9 cellular contexts compared by ENCODE assay signal in the genomic region with DNA sequence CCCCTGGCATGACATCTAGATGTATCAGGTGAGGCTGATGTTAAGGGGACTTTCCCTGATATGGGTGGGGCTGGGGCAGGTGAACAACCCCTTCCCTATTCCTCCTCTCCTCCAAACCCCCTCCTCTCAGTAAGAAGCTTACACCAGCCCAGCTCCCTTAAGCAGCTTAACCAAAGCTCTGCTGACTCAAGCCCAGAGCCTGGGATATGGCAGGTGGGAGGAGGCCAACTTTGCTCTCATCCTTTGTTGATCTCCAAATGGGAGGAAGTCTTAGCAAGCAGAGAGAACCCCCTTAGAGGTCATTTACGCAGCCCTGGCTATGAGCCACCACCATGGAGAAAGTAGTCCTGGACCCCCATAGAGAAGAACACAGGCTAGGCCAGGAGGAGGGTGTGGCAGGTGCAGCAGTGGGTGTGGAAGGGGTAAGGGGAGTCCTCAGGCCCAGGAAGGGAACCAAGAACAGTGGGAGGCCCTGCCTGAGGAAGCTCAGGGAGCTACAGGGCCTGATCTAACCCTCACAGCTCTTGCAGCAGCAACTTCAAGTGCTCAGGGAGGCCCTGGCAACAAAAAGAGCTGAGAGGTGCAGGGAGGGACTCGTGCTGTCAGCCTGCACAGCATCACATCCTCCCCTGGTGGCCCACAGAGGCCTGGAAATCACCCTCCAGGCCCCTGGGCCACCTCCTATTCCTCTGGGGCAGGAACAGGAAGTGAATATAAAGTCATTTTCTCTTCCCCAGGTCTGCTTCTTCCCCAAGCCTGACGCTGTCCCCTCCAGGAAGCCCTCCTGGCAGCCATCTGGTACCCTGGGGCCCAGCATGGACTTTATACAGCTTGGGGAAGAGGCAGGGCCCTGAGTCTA. TPM values are rescaled to one million over a fixed set of nuclear protein-coding genes. Genes with fewer than 3 reads are reported as not detected.
A peak's percentile ranks its signal among the peaks of the same experiment; 100 is the strongest.
DNase-seq lines count a peak whose midpoint lies in the region; ATAC-seq and TF ChIP-seq lines count a peak whose summit lies in the region.
"Had no signal": no experiment of that assay in that cellular context is flagged by ENCODE, and none has a peak within 500 bp of the region (broad histone marks: within the 10 kb centered on the region; RNA-seq: fewer than 3 reads in every experiment).

No MANE protein-coding gene starts in this region.

- no peaks in the 10 kb centered on the region for H3K27me3 Mint-ChIP-seq in activated B cell treated with CpG ODN at 0.5 μM for 24 hours
- H3K27me3 Mint-ChIP-seq in effector memory CD8-positive, alpha-beta T cell = no peaks in the 10 kb centered on the region

- H3K4me1 ChIP-seq in BLaER1 treated with 17β-estradiol and CSF1 and Interleukin-3, amounts not matched to agents 10 nM and 100 nM = peaks cover 51 to 64% (median 60%) of the 10 kb centered on the region in 10 experiments
- peaks cover 0 to 17% (median 8%) of the 10 kb centered on the region in 4 donors for H3K4me1 ChIP-seq in right lobe of liver

- peaks cover 22 to 39% (median 30%) of the 10 kb centered on the region in 11 experiments for H3K36me3 ChIP-seq in BLaER1 treated with 17β-estradiol and CSF1 and Interleukin-3, amounts not matched to agents 10 nM and 100 nM
- H3K36me3 ChIP-seq in right lobe of liver = peaks cover 0 to 8% (median 4%) of the 10 kb centered on the region in 4 donors

- CTCF ChIA-PET in activated B cell treated with CpG ODN at 0.5 μM for 24 hours (lab: Charles Lee) = interaction anchor here (0.6 to 3.9 kb wide), 7 partner anchors 9 to 62 kb away, joined by 3 to 32 read pairs (median 4); a partner anchor contains a TSS

- peak overlapping the region; percentile 21 to 87 (median 50); a peak in 17 of 22 replicates for H3K9ac ChIP-seq in BLaER1 treated with 17β-estradiol and CSF1 and Interleukin-3, amounts not matched to agents 10 nM and 100 nM

- H3K36me3 Mint-ChIP-seq in activated B cell treated with CpG ODN at 0.5 μM for 24 hours (ENCODE audit: low read depth) = peaks cover 67% of the 10 kb centered on the region
- peaks cover 4% of the 10 kb centered on the region for H3K36me3 Mint-ChIP-seq in effector memory CD8-positive, alpha-beta T cell (ENCODE audit: insufficient read depth)

- POLR2A ChIA-PET in activated B cell treated with CpG ODN at 0.5 μM for 24 hours (lab: Charles Lee) = interaction anchor here (0.9 to 7.1 kb wide), 16 partner anchors 10 to 216 kb away, joined by 3 to 160 read pairs (median 4); a partner anchor contains a TSS

- peak overlapping the region; percentile 97 for H3K4me3 Mint-ChIP-seq in activated B cell treated with CpG ODN at 0.5 μM for 24 hours
- peak overlapping the region; percentile 41 to 95 for H3K4me3 Mint-ChIP-seq in effector memory CD8-positive, alpha-beta T cell

- TF ChIP-seq CTCF in activated B cell treated with CpG ODN at 0.5 μM for 24 hours (IDR thresholded peaks at IDR 0.05) (no peak), right lobe of liver (IDR thresholded peaks at IDR 0.05) (no peak)

- TF ChIP-seq POLR2A in right lobe of liver (IDR thresholded peaks at IDR 0.05) = no peak

- peaks cover 12 to 44% (median 29%) of the 10 kb centered on the region in 11 experiments; a peak in 19 of 22 replicates for H4K20me1 ChIP-seq in BLaER1 treated with 17β-estradiol and CSF1 and Interleukin-3, amounts not matched to agents 10 nM and 100 nM

- 61% methylated on average over 2 of the region's 3 CpGs for WGBS in right lobe of liver (ENCODE audit: insufficient coverage, low coverage, low lambda C conversion rate, missing lambda C conversion rate)

- H3K27me3 ChIP-seq in BLaER1 treated with 17β-estradiol and CSF1 and Interleukin-3, amounts not matched to agents 10 nM and 100 nM = no peaks in the 10 kb centered on the region
- H3K27me3 ChIP-seq in right lobe of liver = no peaks in the 10 kb centered on the region

- peak overlapping the region; percentile 2 to 83 (median 71); a peak in 19 of 22 replicates for H3K27ac ChIP-seq in BLaER1 treated with 17β-estradiol and CSF1 and Interleukin-3, amounts not matched to agents 10 nM and 100 nM
- no peak overlapping the region for H3K27ac ChIP-seq in right lobe of liver

- intact Hi-C loops in activated B cell treated with CpG ODN at 0.5 μM for 24 hours (cut with micrococcal nuclease) (loop anchor here (1.0 to 5.0 kb wide), 6 partner anchors 28 to 403 kb away; a partner anchor contains a TSS), right lobe of liver (cut with DNase I) (loop anchor here (5.0 kb wide), 2 partner anchors 63 to 68 kb away; a partner anchor contains a TSS)

- peak overlapping the region; percentile 93 for H3K27ac Mint-ChIP-seq in activated B cell treated with CpG ODN at 0.5 μM for 24 hours
- peak overlapping the region; percentile 92 to 95 for H3K27ac Mint-ChIP-seq in effector memory CD8-positive, alpha-beta T cell

- peaks cover 87% of the 10 kb centered on the region for H3K4me1 Mint-ChIP-seq in activated B cell treated with CpG ODN at 0.5 μM for 24 hours
- peaks cover 47 to 51% of the 10 kb centered on the region in 2 donors for H3K4me1 Mint-ChIP-seq in effector memory CD8-positive, alpha-beta T cell (ENCODE audit: low read depth in 2 of 2)

- H3K4me3 ChIP-seq in BLaER1 treated with 17β-estradiol and CSF1 and Interleukin-3, amounts not matched to agents 10 nM and 100 nM = peak overlapping the region in 4 of 10 experiments; percentile 3 to 72 (median 13); a peak in 5 of 20 replicates
- H3K4me3 ChIP-seq in right lobe of liver = no peak overlapping the region

- ATAC-seq in GM21825 (IDR thresholded peaks at IDR 0.05; ENCODE audit: unreplicated experiment) (peak; percentile 44), activated B cell treated with CpG ODN at 0.5 μM for 24 hours (ENCODE audit: low read depth) (peak; percentile 79), HG03280 (IDR thresholded peaks at IDR 0.05; ENCODE audit: unreplicated experiment) (no peak), right lobe of liver (no peak), HG03520 (IDR thresholded peaks at IDR 0.05; ENCODE audit: unreplicated experiment) (no peak), GM18520 (IDR thresholded peaks at IDR 0.05; ENCODE audit: unreplicated experiment) (no peak)
- ATAC-seq in effector memory CD8-positive, alpha-beta T cell (replicated peaks) = peak; percentile 82

- H3K4me2 ChIP-seq in BLaER1 treated with 17β-estradiol and CSF1 and Interleukin-3, amounts not matched to agents 10 nM and 100 nM = peak overlapping the region; percentile 82 to 99 (median 96)

- DNase-seq in activated B cell treated with CpG ODN at 0.5 μM for 24 hours = peak; percentile 63
- peak; percentile 54 to 65 (median 61) for DNase-seq in effector memory CD8-positive, alpha-beta T cell
- no peak for DNase-seq in right lobe of liver

- no peaks in the 10 kb centered on the region for H3K9me3 Mint-ChIP-seq in activated B cell treated with CpG ODN at 0.5 μM for 24 hours
- H3K9me3 Mint-ChIP-seq in effector memory CD8-positive, alpha-beta T cell = no peaks in the 10 kb centered on the region

- no peaks in the 10 kb centered on the region for H3K9me3 ChIP-seq in BLaER1 treated with 17β-estradiol and CSF1 and Interleukin-3, amounts not matched to agents 10 nM and 100 nM (replicated peaks in 1 of 11)
- H3K9me3 ChIP-seq in right lobe of liver = no peaks in the 10 kb centered on the region

RNA-seq across cellular contexts. Expression of a gene that starts 2.9 kb away (rescaled TPM):
- 426 and 437 TPM in 2 replicates for total RNA-seq in activated B cell treated with CpG ODN at 0.5 μM for 24 hours
- 10 to 100 TPM; 11.5 to 37.8 (median 13.1) TPM for total RNA-seq in right lobe of liver

RNA-seq across cellular contexts. Expression of a gene that starts 21.8 kb away (rescaled TPM):
- 86.4 and 92.2 TPM in 2 replicates for total RNA-seq in activated B cell treated with CpG ODN at 0.5 μM for 24 hours
- total RNA-seq in right lobe of liver = 10 to 100 TPM in 4 of 6 experiments, 1 to 10 TPM in 2; 7.2 to 13.8 (median 11.0) TPM

RNA-seq across cellular contexts. Expression of a gene that starts 27.2 kb away (rescaled TPM):
- 73.4 and 75.0 TPM in 2 replicates for total RNA-seq in activated B cell treated with CpG ODN at 0.5 μM for 24 hours
- total RNA-seq in right lobe of liver = 10 to 100 TPM; 36.0 to 76.6 (median 48.9) TPM

RNA-seq across cellular contexts. Expression of a gene that starts 43.4 kb away (rescaled TPM):
- not detected in 2 replicates for total RNA-seq in activated B cell treated with CpG ODN at 0.5 μM for 24 hours
- not detected for total RNA-seq in right lobe of liver
- total RNA-seq: endothelial cell of umbilical vein had no signal

RNA-seq across cellular contexts. Expression of a gene that starts 49.3 kb away (rescaled TPM):
- 14.6 and 15.8 TPM in 2 replicates for total RNA-seq in activated B cell treated with CpG ODN at 0.5 μM for 24 hours
- 10 to 100 TPM in 4 of 6 experiments, 1 to 10 TPM in 2; 8.4 to 14.1 (median 11.3) TPM for total RNA-seq in right lobe of liver

Comparison
In these comparisons a context has a peak if more than half of its experiments do, and no peak if none do; other contexts are left out.
1. H3K27ac ChIP-seq: peak in BLaER1 treated with 17β-estradiol and CSF1 and Interleukin-3, amounts not matched to agents 10 nM and 100 nM (11 of 11); none in right lobe of liver (0 of 3).
2. ATAC-seq: peak in GM21825 (single experiment), activated B cell treated with CpG ODN at 0.5 μM for 24 hours (single experiment) and effector memory CD8-positive, alpha-beta T cell (single experiment); none in HG03280 (single experiment), right lobe of liver (0 of 4), HG03520 (single experiment) and GM18520 (single experiment).
3. DNase-seq: peak in activated B cell treated with CpG ODN at 0.5 μM for 24 hours (single experiment) and effector memory CD8-positive, alpha-beta T cell (3 of 3); none in right lobe of liver (0 of 3).
4. RNA of a gene that starts 2.9 kb away (total RNA-seq): 426 to 437 TPM in activated B cell treated with CpG ODN at 0.5 μM for 24 hours; 11.5 to 37.8 TPM in right lobe of liver; every median in the first group is over 10 times any median in the second.